Comparison of ENCODE assay signal across 10 cellular contexts in genomic region chr18:57644540-57644939, GRCh38. TPM values are rescaled to one million over a fixed set of nuclear protein-coding genes. Genes with fewer than 3 reads are reported as not detected.
DNase-seq lines count a peak whose midpoint lies in the region; ATAC-seq and TF ChIP-seq lines count a peak whose summit lies in the region.
"Had no signal": no experiment of that assay in that cellular context is flagged by ENCODE, and none has a peak within 500 bp of the region (broad histone marks: within the 10 kb centered on the region; RNA-seq: fewer than 3 reads in every experiment).

No MANE protein-coding gene starts in this region.

- H3K36me3 ChIP-seq in cardiac muscle cell, result no peaks in the 10 kb centered on the region
- no peaks in the 10 kb centered on the region for H3K36me3 ChIP-seq in smooth muscle cell (ENCODE audit: low read depth)
- H3K36me3 ChIP-seq: BE2C had no signal

- H3K4me1 ChIP-seq in cardiac muscle cell (ENCODE audit: low read depth) (no peaks in the 10 kb centered on the region), smooth muscle cell (ENCODE audit: low read depth) (no peaks in the 10 kb centered on the region)
- H3K4me1 ChIP-seq: BE2C had no signal

- H3K27me3 ChIP-seq in cardiac muscle cell (no peaks in the 10 kb centered on the region), smooth muscle cell (ENCODE audit: low read depth) (no peaks in the 10 kb centered on the region)
- H3K27me3 ChIP-seq: BE2C had no signal

- H3K9me3 ChIP-seq in cardiac muscle cell (ENCODE audit: low read depth), result no peaks in the 10 kb centered on the region
- H3K9me3 ChIP-seq in smooth muscle cell (replicated peaks; ENCODE audit: low read depth), result no peaks in the 10 kb centered on the region
- H3K9me3 ChIP-seq: BE2C had no signal

- DNase-seq in cardiac muscle cell (ENCODE audit: low read depth in 1 of 2, low spot score in 1 of 2) (peak in 1 of 2 donors; percentile 49), cardiac septum (ENCODE audit: low spot score) (no peak), OCI-M1 (lab: John Stamatoyannopoulos, UW) (peak; percentile 49), epithelial cell of proximal tubule (ENCODE audit: low read depth) (no peak), smooth muscle cell (lab: John Stamatoyannopoulos, UW; ENCODE audit: unreplicated experiment) (no peak), HPDE6-E6E7 (ENCODE audit: extremely low spot score) (no peak)
- DNase-seq: BE2C, NCI-H526 treated with DMSO at 0.1 percent for 48 hours had no signal

- no peak overlapping the region for H3K27ac ChIP-seq in cardiac muscle cell
- no peak overlapping the region for H3K27ac ChIP-seq in smooth muscle cell (ENCODE audit: low read depth)

- peaks cover 8% of the 10 kb centered on the region for H3K79me2 ChIP-seq in smooth muscle cell (ENCODE audit: low read depth)

- H3F3A ChIP-seq in smooth muscle cell (ENCODE audit: low read depth), result no peaks in the 10 kb centered on the region

- H3K4me2 ChIP-seq in smooth muscle cell, result no peak overlapping the region

- no peak overlapping the region for H3K9ac ChIP-seq in smooth muscle cell (ENCODE audit: low read depth)

- intact Hi-C loops in cardiac septum (cut with DNase I), result no loop called here

- TF ChIP-seq CTCF in cardiac muscle cell (IDR thresholded peaks at IDR 0.05; ENCODE audit: low read depth, low read length) (peak; percentile 33), epithelial cell of proximal tubule (conservative IDR thresholded peaks at IDR 0.05; ENCODE audit: low read depth, low read length) (peak; percentile 25), smooth muscle cell (IDR thresholded peaks at IDR 0.05; ENCODE audit: borderline replicate concordance, insufficient read depth, poor library complexity, severe bottlenecking) (peak; percentile 27)

- H3K4me3 ChIP-seq in cardiac muscle cell, result no peak overlapping the region
- no peak overlapping the region for H3K4me3 ChIP-seq in epithelial cell of proximal tubule (ENCODE audit: low read depth, low read length)
- no peak overlapping the region for H3K4me3 ChIP-seq in smooth muscle cell

- no peak overlapping the region for H2AFZ ChIP-seq in smooth muscle cell (ENCODE audit: low read depth)

- no peaks in the 10 kb centered on the region for H4K20me1 ChIP-seq in smooth muscle cell (ENCODE audit: low read depth)

- ATAC-seq in HG03095 (IDR thresholded peaks at IDR 0.05; ENCODE audit: unreplicated experiment) (no peak), GM19467 (IDR thresholded peaks at IDR 0.05; ENCODE audit: unreplicated experiment) (no peak)

RNA-seq across cellular contexts. Expression of gene NARS1, which starts 22.9 kb away (rescaled TPM):
- total RNA-seq in cardiac muscle cell (184 and 229 TPM in 2 replicates), cardiac septum (111 TPM), epithelial cell of proximal tubule (157 and 199 TPM in 2 replicates), smooth muscle cell (92.8 and 107 TPM in 2 replicates)
- polyA plus RNA-seq in cardiac muscle cell (179 and 196 TPM in 2 replicates), smooth muscle cell (71.4 and 83.6 TPM in 2 replicates)

RNA-seq across cellular contexts. Expression of gene FECH, which starts 58.0 kb away (rescaled TPM):
- 91.2 and 94.5 TPM in 2 replicates for total RNA-seq in cardiac muscle cell
- 35.5 and 47.4 TPM in 2 replicates for polyA plus RNA-seq in cardiac muscle cell
- 39.5 TPM for total RNA-seq in cardiac septum
- total RNA-seq in epithelial cell of proximal tubule, result 28.7 and 43.1 TPM in 2 replicates
- total RNA-seq in smooth muscle cell, result 44.3 and 52.5 TPM in 2 replicates
- 18.1 and 27.1 TPM in 2 replicates for polyA plus RNA-seq in smooth muscle cell
